Comparison of ENCODE assay signal across 22 cellular contexts in genomic region chr2:162579986-162580385, GRCh38.
DNase-seq lines count a peak whose midpoint lies in the region; ATAC-seq and TF ChIP-seq lines count a peak whose summit lies in the region.
"Had no signal": no experiment of that assay in that cellular context is flagged by ENCODE, and none has a peak within 500 bp of the region (broad histone marks: within the 10 kb centered on the region; RNA-seq: fewer than 3 reads in every experiment).

No MANE protein-coding gene starts in this region.

- no peaks in the 10 kb centered on the region for H3K9me2 ChIP-seq in GM23338 (ENCODE audit: insufficient read depth)
- H3K9me2 ChIP-seq: SK-N-SH had no signal

- ATAC-seq in GM23338 = no peak
- no peak for ATAC-seq in WTC11
- ATAC-seq: gastrocnemius medialis, sciatic nerve had no signal

- CTCF ChIA-PET in WTC11 (lab: Charles Lee) = no interaction called here

- H3K36me3 Mint-ChIP-seq in GM23338 (ENCODE audit: low read depth) = no peaks in the 10 kb centered on the region
- H3K36me3 Mint-ChIP-seq in WTC11 = no peaks in the 10 kb centered on the region
- H3K36me3 Mint-ChIP-seq: activated naive CD4-positive, alpha-beta T cell treated with anti-CD3 and anti-CD28 coated beads, Interleukin-2, amount 50 U/mL, for 24 hours; CD14-positive monocyte had no signal

- no peak overlapping the region for H3K4me2 ChIP-seq in GM23338
- H3K4me2 ChIP-seq: SK-N-SH had no signal

- H3K4me3 ChIP-seq in GM23338 (no peak overlapping the region), retinal pigment epithelial cell (ENCODE audit: low read length) (no peak overlapping the region)
- H3K4me3 ChIP-seq: gastrocnemius medialis had no signal

- no peak for TF ChIP-seq CTCF in GM23338 (conservative IDR thresholded peaks at IDR 0.05; ENCODE audit: low read depth in 2 of 2)
- TF ChIP-seq CTCF in WTC11 (IDR thresholded peaks at IDR 0.05) = no peak
- TF ChIP-seq CTCF in retinal pigment epithelial cell (conservative IDR thresholded peaks at IDR 0.05; ENCODE audit: low read depth, low read length) = no peak

- H3K36me3 ChIP-seq in GM23338 (ENCODE audit: insufficient read depth) = no peaks in the 10 kb centered on the region
- H3K36me3 ChIP-seq: gastrocnemius medialis had no signal

- in situ Hi-C loops in ACHN (cut with HindIII; ENCODE audit: low pct_ligation_motif_present, low pct_unique_long_range_greater_than_20kb, low sequenced_read_pairs) = no loop called here

- no peak overlapping the region for H3K27ac ChIP-seq in GM23338 (ENCODE audit: low read depth)
- H3K27ac ChIP-seq: gastrocnemius medialis, VCaP had no signal

- no peak overlapping the region for H3K27ac Mint-ChIP-seq in GM23338
- H3K27ac Mint-ChIP-seq in WTC11 = no peak overlapping the region
- H3K27ac Mint-ChIP-seq: activated CD4-positive, alpha-beta T cell treated with anti-CD3 and anti-CD28 coated beads, Interleukin-2, amount 10 ng/mL, durations not matched to agents 7 days and 5 days; activated naive CD4-positive, alpha-beta T cell treated with anti-CD3 and anti-CD28 coated beads, Interleukin-2, amount 50 U/mL, for 24 hours; activated T-helper 1 cell treated with anti-CD3 and anti-CD28 coated beads, Interleukin-12 subunit alpha, Interleukin-12 subunit beta, Interleukin-2, Interleukin-4 antibody, amounts not matched to agents 30 ng/mL and 10 ng/mL and 1 ng/mL, durations not matched to agents 14 hours and 24 hours and 36 hours; CD14-positive monocyte had no signal

- H3K27me3 Mint-ChIP-seq in GM23338 (ENCODE audit: insufficient read depth, low read depth, poor library complexity) (no peaks in the 10 kb centered on the region), WTC11 (ENCODE audit: low read depth) (no peaks in the 10 kb centered on the region)
- H3K27me3 Mint-ChIP-seq: activated CD4-positive, alpha-beta T cell treated with anti-CD3 and anti-CD28 coated beads, Interleukin-2, amount 10 ng/mL, durations not matched to agents 7 days and 5 days; activated naive CD4-positive, alpha-beta T cell treated with anti-CD3 and anti-CD28 coated beads, Interleukin-2, amount 50 U/mL, for 24 hours had no signal

- no peaks in the 10 kb centered on the region for H3K27me3 ChIP-seq in GM23338 (ENCODE audit: insufficient read depth)
- H3K27me3 ChIP-seq: gastrocnemius medialis had no signal

- H3F3A ChIP-seq in GM23338 (replicated peaks; ENCODE audit: low read depth) = no peaks in the 10 kb centered on the region

- POLR2A ChIA-PET in WTC11 (lab: Charles Lee) = no interaction called here

- no peak overlapping the region for H2AFZ ChIP-seq in GM23338

- H3K4me1 ChIP-seq in GM23338 (ENCODE audit: insufficient read depth) = no peaks in the 10 kb centered on the region

- H3K9me3 Mint-ChIP-seq in GM23338 (no peaks in the 10 kb centered on the region), WTC11 (no peaks in the 10 kb centered on the region)
- H3K9me3 Mint-ChIP-seq: activated CD4-positive, alpha-beta T cell treated with anti-CD3 and anti-CD28 coated beads, Interleukin-2, amount 10 ng/mL, durations not matched to agents 7 days and 5 days; activated naive CD4-positive, alpha-beta T cell treated with anti-CD3 and anti-CD28 coated beads, Interleukin-2, amount 50 U/mL, for 24 hours; activated T-helper 1 cell treated with anti-CD3 and anti-CD28 coated beads, Interleukin-12 subunit alpha, Interleukin-12 subunit beta, Interleukin-2, Interleukin-4 antibody, amounts not matched to agents 30 ng/mL and 10 ng/mL and 1 ng/mL, durations not matched to agents 14 hours and 24 hours and 36 hours had no signal

- H3K4me1 Mint-ChIP-seq in GM23338 = peaks cover 16% of the 10 kb centered on the region; the same call in 2 of the 3 replicates
- peaks cover 14% of the 10 kb centered on the region for H3K4me1 Mint-ChIP-seq in WTC11
- H3K4me1 Mint-ChIP-seq: activated CD4-positive, alpha-beta T cell treated with anti-CD3 and anti-CD28 coated beads, Interleukin-2, amount 10 ng/mL, durations not matched to agents 7 days and 5 days; activated naive CD4-positive, alpha-beta T cell treated with anti-CD3 and anti-CD28 coated beads, Interleukin-2, amount 50 U/mL, for 24 hours; CD14-positive monocyte had no signal

- peak; percentile 9 for DNase-seq in GM23338 (ENCODE audit: low spot score)
- no peak for DNase-seq in WTC11 (ENCODE audit: low spot score)
- DNase-seq in kidney tubule cell (ENCODE audit: low spot score) = peak; percentile 43
- DNase-seq in retinal pigment epithelial cell (ENCODE audit: low read depth) = peak; percentile 88
- DNase-seq in ACHN = no peak
- no peak for DNase-seq in GM19240 (ENCODE audit: insufficient read length, low spot score)
- DNase-seq in NCI-H2196 (lab: John Stamatoyannopoulos, UW; ENCODE audit: unreplicated experiment) = no peak
- DNase-seq: activated CD4-positive, alpha-beta T cell treated with anti-CD3 and anti-CD28 coated beads, Interleukin-2, amount 10 ng/mL, durations not matched to agents 7 days and 5 days; aorta; gastrocnemius medialis; islet precursor cell; NCI-H1436; NCI-H2107; NCI-H526; RPMI8226; SK-N-SH; T-helper 2 cell had no signal

- no peaks in the 10 kb centered on the region for H3K79me2 ChIP-seq in GM23338 (replicated peaks; ENCODE audit: insufficient read depth)

- no peak overlapping the region for H3K4me3 Mint-ChIP-seq in GM23338
- no peak overlapping the region for H3K4me3 Mint-ChIP-seq in WTC11
- H3K4me3 Mint-ChIP-seq: activated CD4-positive, alpha-beta T cell treated with anti-CD3 and anti-CD28 coated beads, Interleukin-2, amount 10 ng/mL, durations not matched to agents 7 days and 5 days; activated naive CD4-positive, alpha-beta T cell treated with anti-CD3 and anti-CD28 coated beads, Interleukin-2, amount 50 U/mL, for 24 hours; activated T-helper 1 cell treated with anti-CD3 and anti-CD28 coated beads, Interleukin-12 subunit alpha, Interleukin-12 subunit beta, Interleukin-2, Interleukin-4 antibody, amounts not matched to agents 30 ng/mL and 10 ng/mL and 1 ng/mL, durations not matched to agents 14 hours and 24 hours and 36 hours; CD14-positive monocyte had no signal

- no peaks in the 10 kb centered on the region for H4K20me1 ChIP-seq in GM23338 (replicated peaks; ENCODE audit: insufficient read depth)

TF ChIP-seq in GM23338, 12 proteins besides CTCF, POLR2A, EP300 and RAD21 (continues in another document):
- no peak for TF ChIP-seq EZH2 (IDR thresholded peaks at IDR 0.05; ENCODE audit: low read depth, unreplicated experiment)
- TF ChIP-seq STAT1 (IDR thresholded peaks at IDR 0.05; ENCODE audit: unreplicated experiment) = no peak
- TF ChIP-seq ETS1 (IDR thresholded peaks at IDR 0.05) = no peak
- TF ChIP-seq EZH2phosphoT487 (IDR thresholded peaks at IDR 0.05; ENCODE audit: unreplicated experiment) = no peak

TF ChIP-seq in WTC11, 78 proteins besides CTCF, POLR2A, EP300 and RAD21:
- TF ChIP-seq RORB (CRISPR knock-in tag; IDR thresholded peaks at IDR 0.05) = no peak
- TF ChIP-seq GABPB1 (CRISPR knock-in tag; IDR thresholded peaks at IDR 0.05) = peak; percentile 94

Comparison
In these comparisons a context has a peak if more than half of its experiments do, and no peak if none do; other contexts are left out.
1. DNase-seq: peak in GM23338 (single experiment), kidney tubule cell (single experiment) and retinal pigment epithelial cell (single experiment); none in WTC11 (single experiment), ACHN (single experiment), GM19240 (single experiment) and NCI-H2196 (single experiment).